ENCODE assay signal across 9 cellular contexts in genomic region chr6:167706313-167707109, GRCh38.
A peak's percentile ranks its signal among the peaks of the same experiment; 100 is the strongest.
DNase-seq lines count a peak whose midpoint lies in the region; ATAC-seq and TF ChIP-seq lines count a peak whose summit lies in the region.
"Had no signal": no experiment of that assay in that cellular context is flagged by ENCODE, and none has a peak within 500 bp of the region (broad histone marks: within the 10 kb centered on the region; RNA-seq: fewer than 3 reads in every experiment).

No MANE protein-coding gene starts in this region.

- no peaks in the 10 kb centered on the region for H3K36me3 Mint-ChIP-seq in CD8-positive, alpha-beta T cell

- CTCF ChIA-PET in CD8-positive, alpha-beta T cell (lab: Charles Lee) = no interaction called here

- H3K27ac ChIP-seq in CD8-positive, alpha-beta T cell (ENCODE audit: low read depth, low read length) = no peak overlapping the region
- H3K27ac ChIP-seq in MM.1S (ENCODE audit: low read length) (no peak overlapping the region), lower lobe of right lung (no peak overlapping the region)
- H3K27ac ChIP-seq: C4-2B had no signal

- peaks cover 20% of the 10 kb centered on the region for H3K4me1 ChIP-seq in CD8-positive, alpha-beta T cell (ENCODE audit: insufficient read depth, low read length)
- H3K4me1 ChIP-seq in MM.1S (ENCODE audit: low read length) = no peaks in the 10 kb centered on the region
- H3K4me1 ChIP-seq in lower lobe of right lung = no peaks in the 10 kb centered on the region

- no peak for TF ChIP-seq CTCF in CD8-positive, alpha-beta T cell (IDR thresholded peaks at IDR 0.05)
- TF ChIP-seq CTCF in MM.1S (IDR thresholded peaks at IDR 0.05; ENCODE audit: low read length) (no peak), lower lobe of right lung (IDR thresholded peaks at IDR 0.05) (no peak)

- peaks cover 27% of the 10 kb centered on the region for H3K4me1 Mint-ChIP-seq in CD8-positive, alpha-beta T cell (ENCODE audit: low read depth)

- peak in 6 of 7 experiments; percentile 35 to 64 (median 42) for DNase-seq in CD8-positive, alpha-beta T cell
- peak; percentile 57 for DNase-seq in MM.1S
- peak; percentile 39 for DNase-seq in activated T-cell treated with anti-CD3 and anti-CD28 coated beads for 1 hour (ENCODE audit: low read depth)
- peak; percentile 12 for DNase-seq in stimulated activated CD4-positive, alpha-beta T cell treated with anti-CD3 and anti-CD28 coated beads, Interleukin-1b, Interleukin-23, amount 100 ng/mL, for 1 hour (ENCODE audit: low read depth in 2 of 2)
- no peak for DNase-seq in lower lobe of right lung
- no peak for DNase-seq in COLO668 (lab: John Stamatoyannopoulos, UW; ENCODE audit: unreplicated experiment)
- DNase-seq in NCI-H2029 treated with DMSO at 0.1 percent for 48 hours (lab: John Stamatoyannopoulos, UW) = no peak

- intact Hi-C loops in CD8-positive, alpha-beta T cell (cut with DNase I, micrococcal nuclease) = no loop called here
- intact Hi-C loops in lower lobe of right lung (cut with DNase I) = no loop called here

- no peaks in the 10 kb centered on the region for H3K9me2 ChIP-seq in MM.1S (replicated peaks; ENCODE audit: insufficient read depth, low read length)

- no peak overlapping the region for H2AFZ ChIP-seq in MM.1S (ENCODE audit: low read length)

- H3K36me3 ChIP-seq in CD8-positive, alpha-beta T cell (ENCODE audit: insufficient read depth, low read length) = no peaks in the 10 kb centered on the region
- H3K36me3 ChIP-seq in MM.1S (replicated peaks; ENCODE audit: insufficient read depth, low read length) (no peaks in the 10 kb centered on the region), lower lobe of right lung (no peaks in the 10 kb centered on the region)

- no peaks in the 10 kb centered on the region for H3F3A ChIP-seq in MM.1S (ENCODE audit: insufficient read depth, low read length)

- peak overlapping the region; percentile 60 for H3K27ac Mint-ChIP-seq in CD8-positive, alpha-beta T cell

- H3K4me2 ChIP-seq in MM.1S (ENCODE audit: low read depth, low read length) = no peak overlapping the region

- no peak overlapping the region for H3K4me3 ChIP-seq in CD8-positive, alpha-beta T cell (ENCODE audit: low read depth, low read length)
- no peak overlapping the region for H3K4me3 ChIP-seq in MM.1S (ENCODE audit: low read length)
- no peak overlapping the region for H3K4me3 ChIP-seq in lower lobe of right lung

- peak; percentile 68 for ATAC-seq in CD8-positive, alpha-beta T cell
- ATAC-seq in GM21619 (IDR thresholded peaks at IDR 0.05; ENCODE audit: unreplicated experiment) (peak; percentile 95), lower lobe of right lung (no peak)

- peaks cover 7% of the 10 kb centered on the region for H3K27me3 ChIP-seq in CD8-positive, alpha-beta T cell (ENCODE audit: insufficient read depth, low read length)
- H3K27me3 ChIP-seq in MM.1S (replicated peaks; ENCODE audit: insufficient read depth, low read length) (peaks cover 24% of the 10 kb centered on the region), lower lobe of right lung (ENCODE audit: low read depth) (no peaks in the 10 kb centered on the region)

- no peaks in the 10 kb centered on the region for H4K20me1 ChIP-seq in MM.1S (ENCODE audit: insufficient read depth, low read length)

- POLR2A ChIA-PET in CD8-positive, alpha-beta T cell (lab: Charles Lee) = no interaction called here

- H3K4me3 Mint-ChIP-seq in CD8-positive, alpha-beta T cell = peak overlapping the region; percentile 42

- H3K27me3 Mint-ChIP-seq in CD8-positive, alpha-beta T cell (ENCODE audit: low read depth) = peaks cover 43% of the 10 kb centered on the region

- no peaks in the 10 kb centered on the region for H3K9me3 ChIP-seq in CD8-positive, alpha-beta T cell (ENCODE audit: low read length)
- H3K9me3 ChIP-seq in MM.1S (replicated peaks; ENCODE audit: insufficient read depth, low read length) = no peaks in the 10 kb centered on the region
- no peaks in the 10 kb centered on the region for H3K9me3 ChIP-seq in lower lobe of right lung

- no peaks in the 10 kb centered on the region for H3K9me3 Mint-ChIP-seq in CD8-positive, alpha-beta T cell

- no peaks in the 10 kb centered on the region for H3K79me2 ChIP-seq in MM.1S (ENCODE audit: low read length)

- H3K9ac ChIP-seq in MM.1S (ENCODE audit: low read length) = no peak overlapping the region

Comparison
In these comparisons a context has a peak if more than half of its experiments do, and no peak if none do; other contexts are left out.
1. ATAC-seq: peak in CD8-positive, alpha-beta T cell (single experiment) and GM21619 (single experiment); none in lower lobe of right lung (0 of 2).
2. DNase-seq: peak in CD8-positive, alpha-beta T cell (6 of 7), MM.1S (single experiment), activated T-cell treated with anti-CD3 and anti-CD28 coated beads for 1 hour (single experiment) and stimulated activated CD4-positive, alpha-beta T cell treated with anti-CD3 and anti-CD28 coated beads, Interleukin-1b, Interleukin-23, amount 100 ng/mL, for 1 hour (2 of 2); none in lower lobe of right lung (single experiment), COLO668 (single experiment) and NCI-H2029 treated with DMSO at 0.1 percent for 48 hours (single experiment).